ENCODE assay signal across 9 cellular contexts in genomic region chr16:12535535-12536411, GRCh38.
DNase-seq lines count a peak whose midpoint lies in the region; ATAC-seq and TF ChIP-seq lines count a peak whose summit lies in the region.
"Had no signal": no experiment of that assay in that cellular context is flagged by ENCODE, and none has a peak within 500 bp of the region (broad histone marks: within the 10 kb centered on the region; RNA-seq: fewer than 3 reads in every experiment).

No MANE protein-coding gene starts in this region.

- ATAC-seq in HG02884 (IDR thresholded peaks at IDR 0.05; ENCODE audit: unreplicated experiment) = peak; percentile 58
- no peak for ATAC-seq in aorta (ENCODE audit: low FRiP score)

- no peak for TF ChIP-seq CTCF in left ventricle myocardium inferior (IDR thresholded peaks at IDR 0.05; ENCODE audit: borderline replicate concordance)

- WGBS in aorta, 2 donors = 69 to 73% methylated on average over 17 of the region's 17 CpGs

- no peaks in the 10 kb centered on the region for H3K4me1 ChIP-seq in aorta (ENCODE audit: control insufficient read depth in 1 of 2, insufficient read depth in 2 of 2, low read length in 2 of 2)
- peaks cover 7% of the 10 kb centered on the region for H3K4me1 ChIP-seq in effector memory CD4-positive, alpha-beta T cell (ENCODE audit: control insufficient read depth, insufficient read depth, low read length, poor library complexity, severe bottlenecking)
- peaks cover 10% of the 10 kb centered on the region for H3K4me1 ChIP-seq in left ventricle myocardium inferior

- peak; percentile 46 for DNase-seq in GM19238 (ENCODE audit: insufficient read length, low spot score)
- DNase-seq in activated CD4-positive, alpha-beta T cell treated with anti-CD3 and anti-CD28 coated beads, Interleukin-2, amount 50 U/mL, for 48 hours = peak; percentile 57 to 67
- DNase-seq in stimulated activated CD4-positive, alpha-beta T cell treated with anti-CD3 and anti-CD28 coated beads, Interleukin-15, amount 100 ng/mL, for 48 hours (ENCODE audit: low read depth in 2 of 2) = peak; percentile 52
- DNase-seq in C1 segment of cervical spinal cord (lab: John Stamatoyannopoulos, UW) = no peak
- no peak for DNase-seq in aorta
- no peak for DNase-seq in effector memory CD4-positive, alpha-beta T cell
- no peak for DNase-seq in left ventricle myocardium inferior
- DNase-seq: NCI-H510A had no signal

- H3K36me3 ChIP-seq in aorta (ENCODE audit: control insufficient read depth in 1 of 2, insufficient read depth in 2 of 2, low read length in 1 of 2) = no peaks in the 10 kb centered on the region
- H3K36me3 ChIP-seq in effector memory CD4-positive, alpha-beta T cell (ENCODE audit: control insufficient read depth, insufficient read depth, low read length) = no peaks in the 10 kb centered on the region
- no peaks in the 10 kb centered on the region for H3K36me3 ChIP-seq in left ventricle myocardium inferior

- H3K4me3 ChIP-seq in aorta (ENCODE audit: low read length in 2 of 2) = no peak overlapping the region
- no peak overlapping the region for H3K4me3 ChIP-seq in effector memory CD4-positive, alpha-beta T cell (ENCODE audit: insufficient read depth, low read depth, low read length, poor library complexity, severe bottlenecking)
- H3K4me3 ChIP-seq in left ventricle myocardium inferior = no peak overlapping the region

- H3K27me3 ChIP-seq in aorta (ENCODE audit: control insufficient read depth in 1 of 2, insufficient read depth in 2 of 2, low read length in 1 of 2) = no peaks in the 10 kb centered on the region
- no peaks in the 10 kb centered on the region for H3K27me3 ChIP-seq in effector memory CD4-positive, alpha-beta T cell (replicated peaks; ENCODE audit: control insufficient read depth, insufficient read depth, low read length, poor library complexity, severe bottlenecking)
- no peaks in the 10 kb centered on the region for H3K27me3 ChIP-seq in left ventricle myocardium inferior (ENCODE audit: low read depth)

- intact Hi-C loops in aorta (cut with DNase I) (no loop called here), left ventricle myocardium inferior (cut with micrococcal nuclease) (no loop called here)

- H3K9me3 ChIP-seq in aorta (ENCODE audit: control insufficient read depth, low read length) (no peaks in the 10 kb centered on the region), left ventricle myocardium inferior (replicated peaks) (no peaks in the 10 kb centered on the region)
- H3K9me3 ChIP-seq in effector memory CD4-positive, alpha-beta T cell (ENCODE audit: control insufficient read depth, low read length) = no peaks in the 10 kb centered on the region

- H3K27ac ChIP-seq in aorta (ENCODE audit: low read depth in 1 of 2, low read length in 2 of 2) (no peak overlapping the region), left ventricle myocardium inferior (replicated peaks) (no peak overlapping the region)
- no peak overlapping the region for H3K27ac ChIP-seq in effector memory CD4-positive, alpha-beta T cell (ENCODE audit: insufficient read depth, low read length, poor library complexity, severe bottlenecking)

Comparison
In these comparisons a context has a peak if more than half of its experiments do, and no peak if none do; other contexts are left out.
1. DNase-seq: peak in GM19238 (single experiment), activated CD4-positive, alpha-beta T cell treated with anti-CD3 and anti-CD28 coated beads, Interleukin-2, amount 50 U/mL, for 48 hours (2 of 2) and stimulated activated CD4-positive, alpha-beta T cell treated with anti-CD3 and anti-CD28 coated beads, Interleukin-15, amount 100 ng/mL, for 48 hours (2 of 2); none in C1 segment of cervical spinal cord (0 of 14), aorta (0 of 2), effector memory CD4-positive, alpha-beta T cell (0 of 3) and left ventricle myocardium inferior (single experiment).